In the genomic region with DNA sequence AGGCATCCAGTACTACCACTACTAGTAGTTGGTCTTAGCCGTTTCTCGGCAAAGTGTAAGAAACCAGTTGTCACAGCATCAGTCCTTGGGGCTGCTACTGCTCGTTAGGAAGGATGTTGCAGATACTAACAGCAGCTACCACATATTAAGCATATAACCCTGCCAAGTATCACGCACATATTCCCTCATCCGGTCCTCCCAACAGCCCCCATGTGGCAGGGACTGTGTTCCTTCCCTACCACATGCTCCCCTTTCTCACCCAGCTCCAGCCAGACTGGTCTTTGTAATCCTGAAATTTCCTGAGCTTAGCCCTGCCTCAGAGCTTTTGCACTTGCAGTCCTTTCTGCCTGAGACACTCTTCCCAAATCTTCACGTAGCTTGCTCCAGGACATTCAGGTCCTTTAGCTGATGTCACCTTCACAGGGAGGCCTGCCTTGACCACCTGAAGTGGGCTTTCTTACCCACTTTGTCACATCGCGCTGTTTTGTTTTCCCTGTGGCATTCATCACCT, we compare ENCODE assay signal across 1 cellular context.
TF ChIP-seq lines count a peak whose summit lies in the region.

No MANE protein-coding gene starts in this region.

TF ChIP-seq in HepG2, 621 proteins besides CTCF, POLR2A, EP300 and RAD21:
- no peak for TF ChIP-seq ZNF878 (CRISPR knock-in tag; IDR thresholded peaks at IDR 0.05)
- TF ChIP-seq EZH2 (conservative IDR thresholded peaks at IDR 0.05; ENCODE audit: low read depth, low read length), result no peak
- 0 out of 2 replicates have a peak, but pooled peaks have one; percentile 19 for TF ChIP-seq POLR2G (IDR thresholded peaks at IDR 0.05; ENCODE audit: low read depth, low read length)
- TF ChIP-seq, protein P1, sequence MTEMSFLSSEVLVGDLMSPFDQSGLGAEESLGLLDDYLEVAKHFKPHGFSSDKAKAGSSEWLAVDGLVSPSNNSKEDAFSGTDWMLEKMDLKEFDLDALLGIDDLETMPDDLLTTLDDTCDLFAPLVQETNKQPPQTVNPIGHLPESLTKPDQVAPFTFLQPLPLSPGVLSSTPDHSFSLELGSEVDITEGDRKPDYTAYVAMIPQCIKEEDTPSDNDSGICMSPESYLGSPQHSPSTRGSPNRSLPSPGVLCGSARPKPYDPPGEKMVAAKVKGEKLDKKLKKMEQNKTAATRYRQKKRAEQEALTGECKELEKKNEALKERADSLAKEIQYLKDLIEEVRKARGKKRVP (CRISPR knock-in tag; IDR thresholded peaks at IDR 0.05), result no peak
